13 cellular contexts compared by ENCODE assay signal in genomic region chr7:158355456-158356065, GRCh38.
DNase-seq lines count a peak whose midpoint lies in the region; ATAC-seq and TF ChIP-seq lines count a peak whose summit lies in the region.
"Had no signal": no experiment of that assay in that cellular context is flagged by ENCODE, and none has a peak within 500 bp of the region (broad histone marks: within the 10 kb centered on the region; RNA-seq: fewer than 3 reads in every experiment).

No MANE protein-coding gene starts in this region.

- H3K4me3 ChIP-seq in OCI-LY7 (ENCODE audit: low read depth, low read length, poor library complexity, severe bottlenecking) (no peak overlapping the region), epithelial cell of proximal tubule (ENCODE audit: low read depth, low read length) (no peak overlapping the region)
- H3K4me3 ChIP-seq: heart right ventricle had no signal

- H3K27ac ChIP-seq in 22Rv1 (no peak overlapping the region), OCI-LY7 (ENCODE audit: low read depth, low read length, poor library complexity, severe bottlenecking) (no peak overlapping the region)
- H3K27ac ChIP-seq: heart right ventricle had no signal

- intact Hi-C loops in OCI-LY7 (cut with micrococcal nuclease; ENCODE audit: unreplicated experiment) = loop anchor here (2.0 kb wide), 1 partner anchor 923 kb away; no protein-coding TSS in a partner anchor

- BruUV-seq in OCI-LY7 (replicated peaks; lab: Mats Ljungman, UMichigan) = no TSS peak

- no peaks in the 10 kb centered on the region for H3K36me3 ChIP-seq in OCI-LY7 (ENCODE audit: insufficient read depth, low read length)
- H3K36me3 ChIP-seq: heart right ventricle had no signal

- peak; percentile 44 for TF ChIP-seq CTCF in 22Rv1 (IDR thresholded peaks at IDR 0.05)
- peak; percentile 44 for TF ChIP-seq CTCF in OCI-LY7 (conservative IDR thresholded peaks at IDR 0.05; ENCODE audit: low read length)
- TF ChIP-seq CTCF in epithelial cell of proximal tubule (conservative IDR thresholded peaks at IDR 0.05; ENCODE audit: low read depth, low read length) = peak; percentile 22

- H3K4me1 ChIP-seq in OCI-LY7 (ENCODE audit: insufficient read depth, low read length, poor library complexity, severe bottlenecking) = no peaks in the 10 kb centered on the region
- H3K4me1 ChIP-seq: heart right ventricle had no signal

- CTCF ChIA-PET in OCI-LY7 (lab: Charles Lee; ENCODE audit: unreplicated experiment) = interaction anchor here (0.6 kb wide), 1 partner anchor 126 kb away, joined by 3 read pairs; no protein-coding TSS in a partner anchor

- POLR2A ChIA-PET in OCI-LY7 (lab: Charles Lee) = interaction anchor here (0.6 kb wide), 1 partner anchor 931 kb away, joined by 6 read pairs; no protein-coding TSS in a partner anchor

- DNase-seq in Daoy (ENCODE audit: low read depth) (peak; percentile 53), OCI-LY7 (ENCODE audit: low spot score) (no peak), epithelial cell of proximal tubule (ENCODE audit: low read depth) (no peak), NCI-H1436 treated with DMSO at 0.1 percent for 48 hours (lab: John Stamatoyannopoulos, UW) (no peak), UCSD-AML1 (lab: John Stamatoyannopoulos, UW; ENCODE audit: unreplicated experiment) (no peak)
- DNase-seq: activated CD4-positive, alpha-beta T cell treated with anti-CD3 and anti-CD28 coated beads for 36 hours; heart right ventricle; midbrain had no signal

- H3K9me2 ChIP-seq in OCI-LY7 (ENCODE audit: insufficient read depth, low read length) = no peaks in the 10 kb centered on the region

- H3K9me3 ChIP-seq in OCI-LY7 (ENCODE audit: low read length) = no peaks in the 10 kb centered on the region

- H3K4me2 ChIP-seq in OCI-LY7 (ENCODE audit: low read length) = no peak overlapping the region

- no peak overlapping the region for H2AFZ ChIP-seq in OCI-LY7 (ENCODE audit: low read length)

- no peaks in the 10 kb centered on the region for H4K20me1 ChIP-seq in OCI-LY7 (ENCODE audit: insufficient read depth, low read length)

- no peaks in the 10 kb centered on the region for H3K79me2 ChIP-seq in OCI-LY7 (ENCODE audit: insufficient read depth, low read depth, low read length)

- ATAC-seq in GM18870 (IDR thresholded peaks at IDR 0.05; ENCODE audit: unreplicated experiment) = no peak
- no peak for ATAC-seq in HG03469 (IDR thresholded peaks at IDR 0.05; ENCODE audit: unreplicated experiment)
- ATAC-seq: activated CD4-positive, alpha-beta T cell treated with anti-CD3 and anti-CD28 coated beads for 36 hours; activated naive CD4-positive, alpha-beta T cell treated with anti-CD3 and anti-CD28 coated beads, Interleukin-2, amount 50 U/mL, for 72 hours; CD8-positive, alpha-beta T cell; heart right ventricle had no signal
